26 cellular contexts compared by ENCODE assay signal in genomic region chrX:134074151-134074550, GRCh38.
DNase-seq lines count a peak whose midpoint lies in the region; ATAC-seq, FAIRE-seq and TF ChIP-seq lines count a peak whose summit lies in the region.
"Had no signal": no experiment of that assay in that cellular context is flagged by ENCODE, and none has a peak within 500 bp of the region (broad histone marks: within the 10 kb centered on the region; RNA-seq: fewer than 3 reads in every experiment).

No MANE protein-coding gene starts in this region.

- peak; percentile 72 for FAIRE-seq in bronchial epithelial cell (lab: Jason Lieb, UNC)
- FAIRE-seq: GM12892, H54 had no signal

- H3K4me3 ChIP-seq in PC-3 (ENCODE audit: low read length) = no peak overlapping the region
- no peak overlapping the region for H3K4me3 ChIP-seq in bronchial epithelial cell (ENCODE audit: low read depth, low read length)
- H3K4me3 ChIP-seq in upper lobe of right lung = no peak overlapping the region
- H3K4me3 ChIP-seq: Peyer's patch, SJCRH30 had no signal

- H3K27ac Mint-ChIP-seq in activated naive CD8-positive, alpha-beta T cell = peak overlapping the region; percentile 16
- no peak overlapping the region for H3K27ac Mint-ChIP-seq in activated naive CD8-positive, alpha-beta T cell treated with anti-CD3 and anti-CD28 coated beads, Interleukin-2, amount 50 U/mL, for 24 hours
- H3K27ac Mint-ChIP-seq: B cell; CD8-positive, alpha-beta T cell had no signal

- H4K20me1 ChIP-seq in PC-3 (ENCODE audit: low read length) = no peaks in the 10 kb centered on the region

- intact Hi-C loops in PC-3 (cut with micrococcal nuclease) = no loop called here
- intact Hi-C loops in upper lobe of right lung (cut with DNase I) = no loop called here

- H3K9me2 ChIP-seq in PC-3 (replicated peaks; ENCODE audit: low read length) = no peaks in the 10 kb centered on the region

- H3K36me3 ChIP-seq in PC-3 (ENCODE audit: low read depth, low read length) (no peaks in the 10 kb centered on the region), bronchial epithelial cell (ENCODE audit: control insufficient read depth, insufficient read depth, low read length) (no peaks in the 10 kb centered on the region), upper lobe of right lung (no peaks in the 10 kb centered on the region)
- H3K36me3 ChIP-seq: Peyer's patch, SJCRH30 had no signal

- H3F3A ChIP-seq in PC-3 (ENCODE audit: low read length, unreplicated experiment) = no peaks in the 10 kb centered on the region

- no TSS peak for BruUV-seq in PC-3 (replicated peaks; lab: Mats Ljungman, UMichigan)

- no peak for ATAC-seq in activated naive CD8-positive, alpha-beta T cell treated with anti-CD3 and anti-CD28 coated beads, Interleukin-2, amount 50 U/mL, for 24 hours
- ATAC-seq in PC-3 = no peak
- ATAC-seq in HG02885 (IDR thresholded peaks at IDR 0.05; ENCODE audit: poor library complexity, unreplicated experiment) = no peak
- no peak for ATAC-seq in upper lobe of right lung
- ATAC-seq: CD8-positive, alpha-beta T cell; Right ventricle myocardium inferior; SK-N-SH treated with all-trans-retinoic acid at 6 μM for 48 hours had no signal

- H3K27me3 ChIP-seq in PC-3 (ENCODE audit: low read length) (no peaks in the 10 kb centered on the region), bronchial epithelial cell (ENCODE audit: control insufficient read depth, insufficient read depth, low read length) (no peaks in the 10 kb centered on the region), upper lobe of right lung (no peaks in the 10 kb centered on the region)
- H3K27me3 ChIP-seq: Peyer's patch, SJCRH30 had no signal

- H3K4me1 ChIP-seq in PC-3 (ENCODE audit: insufficient read depth, low read length) (no peaks in the 10 kb centered on the region), upper lobe of right lung (no peaks in the 10 kb centered on the region)
- H3K4me1 ChIP-seq: Caco-2, Peyer's patch, SJCRH30 had no signal

- H3K79me2 ChIP-seq in PC-3 (ENCODE audit: low read length) = no peaks in the 10 kb centered on the region

- H3K27ac ChIP-seq in PC-3 (ENCODE audit: low read length) = no peak overlapping the region
- no peak overlapping the region for H3K27ac ChIP-seq in upper lobe of right lung
- H3K27ac ChIP-seq: 22Rv1, C4-2B, Peyer's patch, SJCRH30 had no signal

- no peak overlapping the region for H2AFZ ChIP-seq in PC-3 (ENCODE audit: low read length)

- no peak for TF ChIP-seq CTCF in PC-3 (conservative IDR thresholded peaks at IDR 0.05; ENCODE audit: low read depth, low read length)
- no peak for TF ChIP-seq CTCF in bronchial epithelial cell (IDR thresholded peaks at IDR 0.05; ENCODE audit: insufficient read depth, low read length, severe bottlenecking)
- TF ChIP-seq CTCF in upper lobe of right lung (IDR thresholded peaks at IDR 0.05) = no peak

- H3K36me3 Mint-ChIP-seq in activated naive CD8-positive, alpha-beta T cell = no peaks in the 10 kb centered on the region
- H3K36me3 Mint-ChIP-seq in activated naive CD8-positive, alpha-beta T cell treated with anti-CD3 and anti-CD28 coated beads, Interleukin-2, amount 50 U/mL, for 24 hours (ENCODE audit: low read depth) = no peaks in the 10 kb centered on the region
- H3K36me3 Mint-ChIP-seq: CD8-positive, alpha-beta T cell had no signal

- H3K9ac ChIP-seq in PC-3 (ENCODE audit: low read length) = no peak overlapping the region

- no peaks in the 10 kb centered on the region for H3K9me3 Mint-ChIP-seq in activated naive CD8-positive, alpha-beta T cell (ENCODE audit: low read depth)
- H3K9me3 Mint-ChIP-seq in activated naive CD8-positive, alpha-beta T cell treated with anti-CD3 and anti-CD28 coated beads, Interleukin-2, amount 50 U/mL, for 24 hours = no peaks in the 10 kb centered on the region
- H3K9me3 Mint-ChIP-seq: CD8-positive, alpha-beta T cell had no signal

- H3K4me2 ChIP-seq in PC-3 (ENCODE audit: low read length) = no peak overlapping the region

- no peaks in the 10 kb centered on the region for H3K4me1 Mint-ChIP-seq in activated naive CD8-positive, alpha-beta T cell (ENCODE audit: low read depth)
- H3K4me1 Mint-ChIP-seq in activated naive CD8-positive, alpha-beta T cell treated with anti-CD3 and anti-CD28 coated beads, Interleukin-2, amount 50 U/mL, for 24 hours = no peaks in the 10 kb centered on the region
- H3K4me1 Mint-ChIP-seq: B cell had no signal

- POLR2A ChIA-PET in PC-3 (lab: Charles Lee; ENCODE audit: unreplicated experiment) = no interaction called here

- H3K27me3 Mint-ChIP-seq in activated naive CD8-positive, alpha-beta T cell = no peaks in the 10 kb centered on the region
- H3K27me3 Mint-ChIP-seq in activated naive CD8-positive, alpha-beta T cell treated with anti-CD3 and anti-CD28 coated beads, Interleukin-2, amount 50 U/mL, for 24 hours = peaks cover 1% of the 10 kb centered on the region

- no peak overlapping the region for H3K4me3 Mint-ChIP-seq in activated naive CD8-positive, alpha-beta T cell
- no peak overlapping the region for H3K4me3 Mint-ChIP-seq in activated naive CD8-positive, alpha-beta T cell treated with anti-CD3 and anti-CD28 coated beads, Interleukin-2, amount 50 U/mL, for 24 hours
- H3K4me3 Mint-ChIP-seq: B cell; CD8-positive, alpha-beta T cell had no signal

- CTCF ChIA-PET in PC-3 (lab: Charles Lee) = no interaction called here

- DNase-seq in activated naive CD8-positive, alpha-beta T cell treated with anti-CD3 and anti-CD28 coated beads, Interleukin-2, amount 50 U/mL, for 24 hours = no peak
- DNase-seq in PC-3 (peak; percentile 60), bronchial epithelial cell (ENCODE audit: low read depth) (peak; percentile 72), renal cortical epithelial cell (ENCODE audit: low read depth) (peak; percentile 6), upper lobe of right lung (no peak)
- no peak for DNase-seq in activated naive CD4-positive, alpha-beta T cell treated with Interleukin-2 at 50 U/mL for 16 hours
- DNase-seq: Caco-2; CD8-positive, alpha-beta T cell; DMS 273 treated with DMSO at 0.1 percent for 48 hours; DND-41; KBM-7; MM.1S; NCI-H1694; NCI-H2029 treated with DMSO at 0.1 percent for 48 hours; NCI-H526 treated with DMSO at 0.1 percent for 48 hours; Peyer's patch; SJCRH30 had no signal

- H3K9me3 ChIP-seq in PC-3 (ENCODE audit: low read length) (no peaks in the 10 kb centered on the region), upper lobe of right lung (no peaks in the 10 kb centered on the region)
- H3K9me3 ChIP-seq: Caco-2, Peyer's patch, SJCRH30 had no signal

Comparison
In these comparisons a context has a peak if more than half of its experiments do, and no peak if none do; other contexts are left out.
1. DNase-seq: peak in PC-3 (single experiment), bronchial epithelial cell (single experiment) and renal cortical epithelial cell (single experiment); none in activated naive CD8-positive, alpha-beta T cell treated with anti-CD3 and anti-CD28 coated beads, Interleukin-2, amount 50 U/mL, for 24 hours (single experiment), upper lobe of right lung (single experiment) and activated naive CD4-positive, alpha-beta T cell treated with Interleukin-2 at 50 U/mL for 16 hours (single experiment).